ENCODE assay signal across 14 cellular contexts in the genomic region with DNA sequence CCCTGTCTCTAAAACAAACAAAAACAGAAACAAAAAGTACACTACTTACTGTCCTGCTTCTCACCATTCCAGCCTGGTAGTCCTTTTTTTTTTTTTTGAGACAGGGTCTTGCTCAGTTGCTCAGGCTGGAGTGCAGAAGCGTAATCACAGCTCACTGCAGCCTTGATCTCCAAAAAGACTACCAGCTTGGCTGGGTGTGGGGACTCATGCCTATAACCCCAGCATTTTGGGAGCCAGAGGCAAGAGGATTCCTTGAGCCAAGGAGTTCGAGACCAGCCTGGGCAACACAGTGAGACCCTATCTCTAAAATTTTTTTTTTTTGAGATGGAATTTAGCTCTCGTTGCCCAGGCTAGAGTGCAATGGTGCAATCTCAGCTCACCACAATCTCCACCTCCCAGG. TPM values are rescaled to one million over a fixed set of nuclear protein-coding genes. Genes with fewer than 3 reads are reported as not detected.
DNase-seq lines count a peak whose midpoint lies in the region; ATAC-seq and TF ChIP-seq lines count a peak whose summit lies in the region.
"Had no signal": no experiment of that assay in that cellular context is flagged by ENCODE, and none has a peak within 500 bp of the region (broad histone marks: within the 10 kb centered on the region; RNA-seq: fewer than 3 reads in every experiment).

No MANE protein-coding gene starts in this region.

- intact Hi-C loops in breast epithelium (cut with DNase I; ENCODE audit: low total_unique reads) (loop anchor here (10.0 kb wide), 1 partner anchor 1846 kb away; no protein-coding TSS in a partner anchor), MCF 10A (cut with micrococcal nuclease) (no loop called here)

- no peak overlapping the region for H3K4ac ChIP-seq in neuronal stem cell (ENCODE audit: low read length)

- H2BK5ac ChIP-seq in neuronal stem cell (ENCODE audit: low read length) = no peak overlapping the region

- no peak overlapping the region for H2AFZ ChIP-seq in neuronal stem cell (ENCODE audit: low read length)

- peak overlapping the region; percentile 90 for H2BK15ac ChIP-seq in neuronal stem cell (ENCODE audit: low read length)

- no peak overlapping the region for H4K91ac ChIP-seq in neuronal stem cell (ENCODE audit: low read depth, low read length, poor library complexity)

- no peaks in the 10 kb centered on the region for H3K79me1 ChIP-seq in neuronal stem cell (ENCODE audit: low read depth, low read length)

- H2BK120ac ChIP-seq in neuronal stem cell (ENCODE audit: low read depth, low read length) = peak overlapping the region; percentile 24

- no peaks in the 10 kb centered on the region for H3K4me1 ChIP-seq in breast epithelium
- H3K4me1 ChIP-seq in neuronal stem cell (ENCODE audit: control insufficient read depth in 2 of 2, insufficient read depth in 1 of 2, low read depth in 1 of 2, low read length in 2 of 2) = peaks cover 2 to 5% of the 10 kb centered on the region in 2 donors
- peaks cover 24 to 61% (median 42%) of the 10 kb centered on the region in 4 donors for H3K4me1 ChIP-seq in upper lobe of left lung

- H3K14ac ChIP-seq in neuronal stem cell (ENCODE audit: low read length) = no peak overlapping the region

- ATAC-seq in upper lobe of left lung (ENCODE audit: low FRiP score in 2 of 2) = no peak
- ATAC-seq: activated CD8-positive, alpha-beta T cell treated with anti-CD3 and anti-CD28 coated beads for 36 hours; CD8-positive, alpha-beta T cell had no signal

- peak overlapping the region; percentile 87 to 88 for H3K27ac ChIP-seq in breast epithelium
- H3K27ac ChIP-seq in epithelial cell of prostate = peak overlapping the region; percentile 76
- H3K27ac ChIP-seq in neuronal stem cell (replicated peaks; ENCODE audit: low read length) = no peak overlapping the region
- peak overlapping the region; percentile 33 to 85 (median 82) for H3K27ac ChIP-seq in upper lobe of left lung

- peak overlapping the region; percentile 24 for H4K8ac ChIP-seq in neuronal stem cell (ENCODE audit: low read depth, low read length)

- no peak overlapping the region for H3K4me3 Mint-ChIP-seq in MCF 10A (ENCODE audit: unreplicated experiment)
- H3K4me3 Mint-ChIP-seq: activated CD8-positive, alpha-beta T cell treated with anti-CD3 and anti-CD28 coated beads for 36 hours; activated T-helper 1 cell treated with anti-CD3 and anti-CD28 coated beads, Interleukin-12 subunit alpha, Interleukin-12 subunit beta, Interleukin-2, Interleukin-4 antibody, amounts not matched to agents 30 ng/mL and 10 ng/mL and 1 ng/mL, durations not matched to agents 14 hours and 24 hours and 36 hours; CD8-positive, alpha-beta T cell had no signal

- BruUV-seq in MCF 10A (replicated peaks; lab: Mats Ljungman, UMichigan) = no TSS peak

- TF ChIP-seq CTCF in breast epithelium (IDR thresholded peaks at IDR 0.05) = no peak
- TF ChIP-seq CTCF in MCF 10A (IDR thresholded peaks at IDR 0.05; ENCODE audit: unreplicated experiment) = no peak
- no peak for TF ChIP-seq CTCF in upper lobe of left lung (IDR thresholded peaks at IDR 0.05)

- H3K9me3 Mint-ChIP-seq in MCF 10A (ENCODE audit: unreplicated experiment) = no peaks in the 10 kb centered on the region
- H3K9me3 Mint-ChIP-seq: activated CD8-positive, alpha-beta T cell treated with anti-CD3 and anti-CD28 coated beads for 36 hours; activated T-helper 1 cell treated with anti-CD3 and anti-CD28 coated beads, Interleukin-12 subunit alpha, Interleukin-12 subunit beta, Interleukin-2, Interleukin-4 antibody, amounts not matched to agents 30 ng/mL and 10 ng/mL and 1 ng/mL, durations not matched to agents 14 hours and 24 hours and 36 hours; CD8-positive, alpha-beta T cell had no signal

- H3K9me3 ChIP-seq in breast epithelium (no peaks in the 10 kb centered on the region), neuronal stem cell (replicated peaks in 1 of 2; ENCODE audit: control insufficient read depth in 2 of 2, insufficient read depth in 1 of 2, low read depth in 1 of 2, low read length in 2 of 2) (no peaks in the 10 kb centered on the region), upper lobe of left lung (no peaks in the 10 kb centered on the region)

- H3K27me3 ChIP-seq in breast epithelium (no peaks in the 10 kb centered on the region), neuronal stem cell (ENCODE audit: control insufficient read depth in 3 of 3, insufficient read depth in 3 of 3, low read depth in 1 of 3, low read length in 3 of 3) (no peaks in the 10 kb centered on the region), upper lobe of left lung (no peaks in the 10 kb centered on the region)

- no peak overlapping the region for H3K4me2 ChIP-seq in neuronal stem cell (ENCODE audit: insufficient read depth, low read length, poor library complexity, severe bottlenecking)

- H3K27ac Mint-ChIP-seq in MCF 10A (ENCODE audit: low read depth, unreplicated experiment) = no peak overlapping the region
- H3K27ac Mint-ChIP-seq: activated CD8-positive, alpha-beta T cell treated with anti-CD3 and anti-CD28 coated beads for 36 hours; activated T-helper 1 cell treated with anti-CD3 and anti-CD28 coated beads, Interleukin-12 subunit alpha, Interleukin-12 subunit beta, Interleukin-2, Interleukin-4 antibody, amounts not matched to agents 30 ng/mL and 10 ng/mL and 1 ng/mL, durations not matched to agents 14 hours and 24 hours and 36 hours; CD8-positive, alpha-beta T cell had no signal

- H3K36me3 Mint-ChIP-seq in MCF 10A (ENCODE audit: insufficient read depth, unreplicated experiment) = peaks cover 4% of the 10 kb centered on the region
- H3K36me3 Mint-ChIP-seq: CD8-positive, alpha-beta T cell had no signal

- no peaks in the 10 kb centered on the region for H3K27me3 Mint-ChIP-seq in MCF 10A (ENCODE audit: insufficient read depth, unreplicated experiment)

- TF ChIP-seq EP300 in upper lobe of left lung (IDR thresholded peaks at IDR 0.05) = no peak

- H3K36me3 ChIP-seq in breast epithelium = no peaks in the 10 kb centered on the region
- H3K36me3 ChIP-seq in neuronal stem cell (replicated peaks in 1 of 2; ENCODE audit: control insufficient read depth in 2 of 2, insufficient read depth in 2 of 2, low read length in 2 of 2) = no peaks in the 10 kb centered on the region
- H3K36me3 ChIP-seq in upper lobe of left lung = no peaks in the 10 kb centered on the region

- no peak for DNase-seq in breast epithelium (ENCODE audit: low spot score in 2 of 2)
- DNase-seq in MCF 10A (ENCODE audit: unreplicated experiment) = no peak
- DNase-seq in epithelial cell of prostate (ENCODE audit: low read depth, low spot score) = no peak
- DNase-seq in neuronal stem cell (ENCODE audit: low spot score) = no peak
- DNase-seq in upper lobe of left lung = no peak
- DNase-seq in NCI-H446 treated with DMSO at 0.1 percent for 48 hours (lab: John Stamatoyannopoulos, UW) = no peak
- no peak for DNase-seq in NCI-H1105 (lab: John Stamatoyannopoulos, UW)
- no peak for DNase-seq in activated effector memory CD4-positive, alpha-beta T cell treated with Interleukin-2 at 50 U/mL for 16 hours
- DNase-seq: 8988T; activated CD8-positive, alpha-beta T cell treated with anti-CD3 and anti-CD28 coated beads for 36 hours; amygdala; CD8-positive, alpha-beta T cell; SW 1271 had no signal

- H3K4me3 ChIP-seq in breast epithelium (no peak overlapping the region), neuronal stem cell (ENCODE audit: low read length in 2 of 2) (no peak overlapping the region), upper lobe of left lung (no peak overlapping the region)

- TF ChIP-seq POLR2A in breast epithelium (IDR thresholded peaks at IDR 0.05) (no peak), upper lobe of left lung (IDR thresholded peaks at IDR 0.05) (no peak)

- H3K9ac ChIP-seq in neuronal stem cell (ENCODE audit: low read depth, low read length, poor library complexity) = no peak overlapping the region

- peaks cover 17% of the 10 kb centered on the region for H3K4me1 Mint-ChIP-seq in MCF 10A (ENCODE audit: insufficient read depth, unreplicated experiment)

- no CpG with 5 or more reads among the region's 3 CpGs for WGBS in neuronal stem cell (ENCODE audit: extremely low coverage in 2 of 2, insufficient read length in 2 of 2, insufficient replicate concordance in 1 of 2), 2 donors
- WGBS in upper lobe of left lung, 2 donors = 64 to 77% methylated on average over 3 of the region's 3 CpGs

- no peak overlapping the region for H3K23ac ChIP-seq in neuronal stem cell (ENCODE audit: low read depth, low read length, poor library complexity)

- POLR2A ChIA-PET in MCF 10A (lab: Yijun Ruan, JAX) = interaction anchor here (0.9 kb wide), 1 partner anchor 101 kb away, joined by 3 read pairs; no protein-coding TSS in a partner anchor

- CTCF ChIA-PET in MCF 10A (lab: Yijun Ruan, JAX) = interaction anchor here (0.6 to 1.5 kb wide), 6 partner anchors 9 to 144 kb away, joined by 3 to 5 read pairs (median 3); no protein-coding TSS in a partner anchor

- no peak overlapping the region for H2BK12ac ChIP-seq in neuronal stem cell (ENCODE audit: low read length)

- no peak overlapping the region for H2AK5ac ChIP-seq in neuronal stem cell (ENCODE audit: low read depth, low read length)

- H3K18ac ChIP-seq in neuronal stem cell (ENCODE audit: low read length) = no peak overlapping the region

RNA-seq across cellular contexts. Expression of a gene that starts 5.1 kb away (rescaled TPM):
- total RNA-seq in breast epithelium (10 to 100 TPM in 1 of 3 donors, 1 to 10 TPM in 2; 2.7 to 60.3 (median 9.2) TPM), MCF 10A (2022) (193 and 288 TPM in 2 replicates), upper lobe of left lung (100 to 1,000 TPM in 2 of 6 donors, 10 to 100 TPM in 4; 42.5 to 126 (median 68.7) TPM)
- polyA plus RNA-seq in neuronal stem cell (2013, experiment 1 of 2) = 5.3 TPM
- polyA plus RNA-seq in neuronal stem cell (2013, experiment 2 of 2) = 5.1 TPM
- total RNA-seq: activated CD8-positive, alpha-beta T cell treated with anti-CD3 and anti-CD28 coated beads for 36 hours; activated T-helper 1 cell treated with anti-CD3 and anti-CD28 coated beads, Interleukin-12 subunit alpha, Interleukin-12 subunit beta, Interleukin-2, Interleukin-4 antibody, amounts not matched to agents 30 ng/mL and 10 ng/mL and 1 ng/mL, durations not matched to agents 14 hours and 24 hours and 36 hours; CD8-positive, alpha-beta T cell had no signal

RNA-seq across cellular contexts. Expression of a gene that starts 16.6 kb away (rescaled TPM):
- total RNA-seq in breast epithelium = 10 to 100 TPM in 1 of 3 donors, 1 to 10 TPM in 2; 3.9 to 27.2 (median 7.2) TPM
- total RNA-seq in MCF 10A (2022) = not detected in 2 replicates
- polyA plus RNA-seq in neuronal stem cell (2013, experiment 1 of 2) = 0.18 TPM
- 0.10 TPM for polyA plus RNA-seq in neuronal stem cell (2013, experiment 2 of 2)
- 10 to 100 TPM in 4 of 6 donors, 1 to 10 TPM in 2; 4.0 to 49.4 (median 24.0) TPM for total RNA-seq in upper lobe of left lung
- total RNA-seq: activated CD8-positive, alpha-beta T cell treated with anti-CD3 and anti-CD28 coated beads for 36 hours; activated T-helper 1 cell treated with anti-CD3 and anti-CD28 coated beads, Interleukin-12 subunit alpha, Interleukin-12 subunit beta, Interleukin-2, Interleukin-4 antibody, amounts not matched to agents 30 ng/mL and 10 ng/mL and 1 ng/mL, durations not matched to agents 14 hours and 24 hours and 36 hours had no signal

RNA-seq across cellular contexts. Expression of a gene that starts 38.4 kb away (rescaled TPM):
- total RNA-seq in breast epithelium = 10 to 100 TPM; 29.4 to 71.8 (median 46.7) TPM
- 22.3 and 26.3 TPM in 2 replicates for total RNA-seq in MCF 10A (2022)
- 66.8 TPM for polyA plus RNA-seq in neuronal stem cell (2013, experiment 1 of 2)
- polyA plus RNA-seq in neuronal stem cell (2013, experiment 2 of 2) = 64.3 TPM
- total RNA-seq in upper lobe of left lung = 100 to 1,000 TPM in 1 of 6 donors, 10 to 100 TPM in 5; 52.0 to 157 (median 84.1) TPM

RNA-seq across cellular contexts. Expression of a gene that starts 40.4 kb away (rescaled TPM):
- 10 to 100 TPM; 22.5 to 29.2 (median 25.9) TPM for total RNA-seq in breast epithelium
- 6.5 and 11.9 TPM in 2 replicates for total RNA-seq in MCF 10A (2022)
- 10.5 TPM for polyA plus RNA-seq in neuronal stem cell (2013, experiment 1 of 2)
- polyA plus RNA-seq in neuronal stem cell (2013, experiment 2 of 2) = 10.8 TPM
- 10 to 100 TPM; 15.5 to 42.8 (median 28.1) TPM for total RNA-seq in upper lobe of left lung

RNA-seq across cellular contexts. Expression of a gene that starts 57.1 kb away (rescaled TPM):
- total RNA-seq in breast epithelium (10 to 100 TPM in 2 of 3 donors, 1 to 10 TPM in 1; 7.4 to 42.9 (median 40.2) TPM), MCF 10A (2022) (6.8 and 7.7 TPM in 2 replicates), upper lobe of left lung (10 to 100 TPM; 14.5 to 55.5 (median 20.0) TPM)
- polyA plus RNA-seq in neuronal stem cell (2013, experiment 1 of 2) = 318 TPM
- polyA plus RNA-seq in neuronal stem cell (2013, experiment 2 of 2) = 304 TPM
